In the genomic region with DNA sequence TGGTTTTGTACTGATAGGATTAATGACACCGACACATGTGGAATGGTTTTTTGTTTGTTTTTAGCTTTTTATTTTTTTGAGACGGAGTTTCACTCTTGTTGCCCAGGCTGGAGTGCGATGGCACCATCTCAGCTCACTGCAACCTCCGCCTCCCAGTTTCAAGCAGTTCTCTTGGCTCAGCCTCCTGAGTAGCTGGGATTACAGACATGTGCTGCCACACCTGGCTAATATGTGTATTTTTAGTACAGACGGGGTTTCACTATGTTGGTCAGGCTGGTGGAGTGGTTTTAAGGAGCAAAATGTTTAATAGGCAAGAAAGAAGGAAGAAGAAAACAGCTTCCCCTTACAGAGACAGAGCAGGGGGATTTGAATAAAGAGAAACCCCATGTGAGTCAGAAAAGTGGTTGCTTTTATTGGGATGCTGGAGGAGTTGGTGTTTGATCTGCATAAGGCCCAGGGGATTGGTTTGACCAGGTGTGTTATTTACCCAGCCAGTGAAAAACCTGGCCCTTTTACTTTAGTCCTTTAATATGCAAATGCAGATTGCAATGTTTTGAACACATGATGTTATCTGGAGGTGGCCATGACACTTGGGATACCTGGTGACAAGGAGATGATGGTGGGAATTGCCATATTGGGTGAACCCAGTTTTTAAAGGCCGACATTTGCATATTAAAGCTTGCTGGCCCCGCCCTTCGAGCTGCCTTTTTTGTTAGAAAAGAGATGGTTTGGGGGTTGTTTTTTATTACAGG, we compare ENCODE assay signal across 1 cellular context.
TF ChIP-seq lines count a peak whose summit lies in the region.

No MANE protein-coding gene starts in this region.

TF ChIP-seq in HepG2, 621 proteins besides CTCF, POLR2A, EP300 and RAD21 (continued from another document):
- no peak for TF ChIP-seq SMARCE1 (IDR thresholded peaks at IDR 0.05; ENCODE audit: borderline replicate concordance)
- TF ChIP-seq ZNF83 (CRISPR knock-in tag; IDR thresholded peaks at IDR 0.05; ENCODE audit: borderline replicate concordance): no peak
- 0 out of 2 replicates have a peak, but pooled peaks have one; percentile 30 for TF ChIP-seq ZNF121 (CRISPR knock-in tag; IDR thresholded peaks at IDR 0.05)
- no peak for TF ChIP-seq SMYD3 (CRISPR knock-in tag; IDR thresholded peaks at IDR 0.05)
